8 cellular contexts compared by ENCODE assay signal in genomic region chr1:218351617-218352438, GRCh38. TPM values are rescaled to one million over a fixed set of nuclear protein-coding genes. Genes with fewer than 3 reads are reported as not detected.
DNase-seq lines count a peak whose midpoint lies in the region; ATAC-seq and TF ChIP-seq lines count a peak whose summit lies in the region.

No MANE protein-coding gene starts in this region.

- H3K9me2 ChIP-seq in OCI-LY1 (ENCODE audit: low read depth, low read length), result no peaks in the 10 kb centered on the region

- intact Hi-C loops in aorta (cut with DNase I), result no loop called here

- H4K20me1 ChIP-seq in OCI-LY1 (ENCODE audit: insufficient read depth, low read length), result no peaks in the 10 kb centered on the region

- H3K18ac ChIP-seq in mesenchymal stem cell (ENCODE audit: low read depth in 1 of 2, low read length in 2 of 2), result peak overlapping the region in 1 of 2 experiments; percentile 55

- H3K4ac ChIP-seq in mesenchymal stem cell (ENCODE audit: low read depth in 1 of 2, low read length in 2 of 2), result no peak overlapping the region

- H3K4me1 Mint-ChIP-seq in brain, result peaks cover 79% of the 10 kb centered on the region

- H3K9me3 ChIP-seq in OCI-LY1 (ENCODE audit: low read length) (no peaks in the 10 kb centered on the region), mesenchymal stem cell (ENCODE audit: control insufficient read depth, low read length) (no peaks in the 10 kb centered on the region), aorta (ENCODE audit: control insufficient read depth, low read length) (no peaks in the 10 kb centered on the region)

- H3K14ac ChIP-seq in mesenchymal stem cell (ENCODE audit: low read length in 2 of 2), result no peak overlapping the region

- H3K23ac ChIP-seq in mesenchymal stem cell (ENCODE audit: low read length in 2 of 2), result no peak overlapping the region

- no peak overlapping the region for H3K27ac ChIP-seq in OCI-LY1 (ENCODE audit: low read depth, low read length, poor library complexity, severe bottlenecking)
- peak overlapping the region; percentile 74 for H3K27ac ChIP-seq in mesenchymal stem cell (ENCODE audit: low read length, poor library complexity, severe bottlenecking)
- H3K27ac ChIP-seq in aorta (ENCODE audit: low read depth in 1 of 2, low read length in 2 of 2), result peak overlapping the region in 1 of 2 donors; percentile 41

- H3F3A ChIP-seq in OCI-LY1 (ENCODE audit: insufficient read depth, low read length), result no peaks in the 10 kb centered on the region

- H3K9ac ChIP-seq in OCI-LY1 (ENCODE audit: low read length), result no peak overlapping the region
- peak overlapping the region; percentile 84 for H3K9ac ChIP-seq in mesenchymal stem cell (ENCODE audit: low read length)

- H4K8ac ChIP-seq in mesenchymal stem cell (ENCODE audit: low read length), result peak overlapping the region; percentile 89

- H3K79me1 ChIP-seq in mesenchymal stem cell (replicated peaks; ENCODE audit: low read length, poor library complexity, severe bottlenecking), result peaks cover 1% of the 10 kb centered on the region

- H4K91ac ChIP-seq in mesenchymal stem cell (ENCODE audit: low read length), result peak overlapping the region; percentile 74

- peak; percentile 43 for TF ChIP-seq CTCF in OCI-LY1 (IDR thresholded peaks at IDR 0.05; ENCODE audit: low read length)
- TF ChIP-seq CTCF in brain (conservative IDR thresholded peaks at IDR 0.05), result peak; percentile 35 to 47

- H3K36me3 ChIP-seq in OCI-LY1 (ENCODE audit: insufficient read depth, low read length) (no peaks in the 10 kb centered on the region), mesenchymal stem cell (ENCODE audit: control insufficient read depth in 1 of 2, insufficient read depth in 2 of 2, low read depth in 1 of 2, low read length in 2 of 2) (peaks cover 0 to 16% of the 10 kb centered on the region in 2 experiments), aorta (ENCODE audit: control insufficient read depth in 1 of 2, insufficient read depth in 2 of 2, low read length in 1 of 2) (no peaks in the 10 kb centered on the region)

- peaks cover 14% of the 10 kb centered on the region for H3K27me3 Mint-ChIP-seq in brain

- peak overlapping the region in 4 of 5 experiments; percentile 39 to 83 (median 43) for H3K27ac Mint-ChIP-seq in brain

- WGBS in mesenchymal stem cell, result 80% methylated on average over 14 of the region's 15 CpGs
- WGBS in aorta, 2 donors, result 30 to 31% methylated on average over 15 of the region's 15 CpGs

- DNase-seq in DMS53 (lab: John Stamatoyannopoulos, UW) (peak; percentile 45), DMS53 treated with DMSO at 0.1 percent for 48 hours (lab: John Stamatoyannopoulos, UW; ENCODE audit: unreplicated experiment) (no peak), mesenchymal stem cell (peak; percentile 50), aorta (peak; percentile 60 to 75), NCI-H446 (lab: John Stamatoyannopoulos, UW) (no peak)

- H3K36me3 Mint-ChIP-seq in brain, result no peaks in the 10 kb centered on the region

- H2AFZ ChIP-seq in OCI-LY1 (ENCODE audit: low read length) (no peak overlapping the region), mesenchymal stem cell (ENCODE audit: low read depth, low read length) (no peak overlapping the region)

- H2BK120ac ChIP-seq in mesenchymal stem cell (ENCODE audit: low read depth, low read length), result no peak overlapping the region

- H2BK12ac ChIP-seq in mesenchymal stem cell (ENCODE audit: low read length in 2 of 2), result peak overlapping the region; percentile 74 to 92

- peaks cover 0 to 2% (median 0%) of the 10 kb centered on the region in 5 experiments for H3K9me3 Mint-ChIP-seq in brain

- H3K79me2 ChIP-seq in OCI-LY1 (ENCODE audit: insufficient read depth, low read length), result no peaks in the 10 kb centered on the region

- peaks cover 8% of the 10 kb centered on the region for H3K4me1 ChIP-seq in OCI-LY1 (ENCODE audit: insufficient read depth, low read length, severe bottlenecking)
- H3K4me1 ChIP-seq in mesenchymal stem cell (ENCODE audit: control insufficient read depth, insufficient read depth, low read depth, low read length), result peaks cover 22% of the 10 kb centered on the region
- H3K4me1 ChIP-seq in aorta (ENCODE audit: control insufficient read depth in 1 of 2, insufficient read depth in 2 of 2, low read length in 2 of 2), result no peaks in the 10 kb centered on the region

- peak overlapping the region in 4 of 5 experiments; percentile 23 to 79 (median 52) for H3K4me3 Mint-ChIP-seq in brain

- no peak overlapping the region for H3K4me3 ChIP-seq in OCI-LY1 (ENCODE audit: low read depth, low read length, poor library complexity, severe bottlenecking)
- H3K4me3 ChIP-seq in mesenchymal stem cell (ENCODE audit: insufficient read depth in 1 of 2, low read depth in 1 of 2, low read length in 2 of 2), result peak overlapping the region in 1 of 2 experiments; percentile 73
- peak overlapping the region in 1 of 2 donors; percentile 43 for H3K4me3 ChIP-seq in aorta (ENCODE audit: low read length in 2 of 2)

- peak overlapping the region; percentile 77 for H2AK5ac ChIP-seq in mesenchymal stem cell (ENCODE audit: low read length, severe bottlenecking)

- H3K4me2 ChIP-seq in OCI-LY1 (ENCODE audit: low read length) (peak overlapping the region; percentile 3; the same call in 1 of the 2 replicates), mesenchymal stem cell (ENCODE audit: low read length, poor library complexity, severe bottlenecking) (peak overlapping the region; percentile 54)

- peak; percentile 80 for ATAC-seq in HG02798 (IDR thresholded peaks at IDR 0.05; ENCODE audit: poor library complexity, unreplicated experiment)
- ATAC-seq in aorta (ENCODE audit: low FRiP score), result peak; percentile 72

- H2BK5ac ChIP-seq in mesenchymal stem cell (ENCODE audit: low read depth, low read length, poor library complexity, severe bottlenecking), result peak overlapping the region; percentile 78

- H2BK15ac ChIP-seq in mesenchymal stem cell (ENCODE audit: low read depth, poor library complexity, severe bottlenecking), result peak overlapping the region; percentile 89

- H3K27me3 ChIP-seq in OCI-LY1 (ENCODE audit: insufficient read depth, low read length), result 0 out of 2 replicates have a peak, but pooled peaks cover 4% of the 10 kb centered on the region
- no peaks in the 10 kb centered on the region for H3K27me3 ChIP-seq in mesenchymal stem cell (ENCODE audit: control insufficient read depth in 1 of 2, insufficient read depth in 1 of 2, low read length in 2 of 2)
- no peaks in the 10 kb centered on the region for H3K27me3 ChIP-seq in aorta (ENCODE audit: control insufficient read depth in 1 of 2, insufficient read depth in 2 of 2, low read length in 1 of 2)

RNA-seq across cellular contexts. Expression of gene TGFB2, which starts 6.7 kb away (rescaled TPM):
- 7.8 TPM for polyA plus RNA-seq in brain (ENCODE audit: insufficient read depth, low read depth, low replicate concordance)
- polyA plus RNA-seq in mesenchymal stem cell (2013, experiment 1 of 2), result 23.5 TPM
- polyA plus RNA-seq in mesenchymal stem cell (2013, experiment 2 of 2), result 23.9 TPM
- total RNA-seq in aorta, result 10 to 100 TPM; 15.5 to 18.0 TPM
- polyA plus RNA-seq in aorta, result 1 to 10 TPM; 2.2 to 2.6 TPM

Comparison
In these comparisons a context has a peak if more than half of its experiments do, and no peak if none do; other contexts are left out.
1. DNase-seq: peak in DMS53 (single experiment), mesenchymal stem cell (single experiment) and aorta (2 of 2); none in DMS53 treated with DMSO at 0.1 percent for 48 hours (single experiment) and NCI-H446 (0 of 2).